Comparison of ENCODE assay signal across 8 cellular contexts in the genomic region with DNA sequence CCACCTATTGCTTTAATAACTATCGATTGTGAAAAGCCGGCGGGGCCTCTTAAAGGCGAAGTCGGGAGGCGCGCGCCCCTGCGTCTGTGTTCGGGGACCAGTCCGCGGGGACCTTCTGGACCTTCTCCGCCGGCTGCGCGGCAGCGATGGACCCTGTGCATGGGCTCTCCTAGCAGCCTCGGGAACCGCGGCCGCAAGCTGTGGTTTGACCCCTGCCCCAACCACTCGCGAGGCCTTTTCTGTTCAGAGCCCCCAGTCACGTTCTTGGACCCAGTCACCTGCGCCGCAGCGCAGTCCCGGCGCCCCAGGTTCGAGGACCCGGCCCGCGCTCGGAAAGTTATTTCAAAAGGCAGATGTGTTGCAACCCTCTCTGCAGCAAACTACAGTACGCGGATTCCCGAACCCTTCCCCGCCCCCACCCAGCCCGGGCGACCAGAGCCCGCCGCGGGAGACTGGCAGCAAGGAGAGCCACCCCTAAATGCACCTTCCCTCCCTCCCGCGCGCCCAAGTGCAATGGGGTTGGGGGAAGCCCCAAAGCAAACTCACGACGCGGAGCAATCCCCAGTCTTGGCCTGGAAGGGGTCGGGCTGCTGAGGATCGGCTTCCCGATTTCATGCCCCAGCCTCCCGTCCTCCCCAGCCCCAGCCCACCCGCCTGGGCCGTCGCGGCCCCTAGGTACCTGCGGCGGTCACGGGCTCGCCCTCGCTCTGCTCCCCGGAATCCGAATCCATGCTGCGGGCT. TPM values are rescaled to one million over a fixed set of nuclear protein-coding genes. Genes with fewer than 3 reads are reported as not detected.
A peak's percentile ranks its signal among the peaks of the same experiment; 100 is the strongest.
DNase-seq lines count a peak whose midpoint lies in the region; ATAC-seq, FAIRE-seq and TF ChIP-seq lines count a peak whose summit lies in the region.

No MANE protein-coding gene starts in this region.

- DNase-seq in GM20000 (ENCODE audit: low spot score): peak; percentile 69
- peak; percentile 62 for DNase-seq in SK-N-SH
- peak; percentile 53 for DNase-seq in fibroblast of the aortic adventitia (ENCODE audit: low read depth)
- DNase-seq in neuronal stem cell (ENCODE audit: low spot score): no peak
- no peak for DNase-seq in GM12892 (ENCODE audit: insufficient read length)
- DNase-seq in NCI-H1048 (lab: John Stamatoyannopoulos, UW): no peak

- no peak for TF ChIP-seq EP300 in SK-N-SH (IDR thresholded peaks at IDR 0.05; ENCODE audit: borderline replicate concordance in 1 of 2, low read depth in 1 of 2, low read length in 1 of 2)

- H4K8ac ChIP-seq in neuronal stem cell (ENCODE audit: low read depth, low read length): no peak overlapping the region

- H3K9me3 ChIP-seq in SK-N-SH (no peaks in the 10 kb centered on the region), neuronal stem cell (replicated peaks in 1 of 2; ENCODE audit: control insufficient read depth in 2 of 2, insufficient read depth in 1 of 2, low read depth in 1 of 2, low read length in 2 of 2) (no peaks in the 10 kb centered on the region)

- no peak overlapping the region for H2BK15ac ChIP-seq in neuronal stem cell (ENCODE audit: low read length)

- ATAC-seq in HG03469 (IDR thresholded peaks at IDR 0.05; ENCODE audit: unreplicated experiment) (no peak), HG02763 (IDR thresholded peaks at IDR 0.05; ENCODE audit: unreplicated experiment) (no peak)

- no peak for TF ChIP-seq POLR2A in GM12892 (IDR thresholded peaks at IDR 0.05; ENCODE audit: low read depth, low read length)

- no peaks in the 10 kb centered on the region for H3K9me2 ChIP-seq in SK-N-SH

- H2BK12ac ChIP-seq in neuronal stem cell (ENCODE audit: low read length): no peak overlapping the region

- H3K79me1 ChIP-seq in neuronal stem cell (ENCODE audit: low read depth, low read length): no peaks in the 10 kb centered on the region

- H3K27me3 ChIP-seq in SK-N-SH (ENCODE audit: insufficient read depth) (peaks cover 5% of the 10 kb centered on the region; the same call in 1 of the 2 replicates), neuronal stem cell (ENCODE audit: control insufficient read depth in 3 of 3, insufficient read depth in 3 of 3, low read depth in 1 of 3, low read length in 3 of 3) (peaks cover 18 to 92% (median 60%) of the 10 kb centered on the region in 3 experiments)

- peak overlapping the region; percentile 63 for H3K18ac ChIP-seq in neuronal stem cell (ENCODE audit: low read length)

- H4K91ac ChIP-seq in neuronal stem cell (ENCODE audit: low read depth, low read length, poor library complexity): no peak overlapping the region

- H3K36me3 ChIP-seq in SK-N-SH (replicated peaks in 1 of 2; ENCODE audit: control insufficient read depth in 1 of 2, insufficient read depth in 2 of 2, low read length in 1 of 2): no peaks in the 10 kb centered on the region
- H3K36me3 ChIP-seq in neuronal stem cell (replicated peaks in 1 of 2; ENCODE audit: control insufficient read depth in 2 of 2, insufficient read depth in 2 of 2, low read length in 2 of 2): no peaks in the 10 kb centered on the region

- H3K4me2 ChIP-seq in SK-N-SH (peak overlapping the region; percentile 80), neuronal stem cell (ENCODE audit: insufficient read depth, low read length, poor library complexity, severe bottlenecking) (peak overlapping the region; percentile 92)

- H3K23ac ChIP-seq in neuronal stem cell (ENCODE audit: low read depth, low read length, poor library complexity): no peak overlapping the region

- CTCF ChIA-PET in SK-N-SH (lab: Yijun Ruan, JAX): interaction anchor here (1.5 kb wide), 1 partner anchor 15 kb away, joined by 3 read pairs; no protein-coding TSS in a partner anchor

- TF ChIP-seq RAD21 in SK-N-SH (IDR thresholded peaks at IDR 0.05; ENCODE audit: low read length): no peak

- no peak overlapping the region for H3K9ac ChIP-seq in SK-N-SH
- peak overlapping the region; percentile 36 for H3K9ac ChIP-seq in neuronal stem cell (ENCODE audit: low read depth, low read length, poor library complexity)

- peaks cover 12% of the 10 kb centered on the region for H3F3A ChIP-seq in SK-N-SH (replicated peaks; ENCODE audit: insufficient read depth)

- peaks cover 3 to 8% of the 10 kb centered on the region in 2 experiments; a peak in 1 of 4 replicates for H3K4me1 ChIP-seq in SK-N-SH (ENCODE audit: control insufficient read depth in 1 of 2, insufficient read depth in 2 of 2, low read depth in 1 of 2, low read length in 1 of 2)
- H3K4me1 ChIP-seq in neuronal stem cell (ENCODE audit: control insufficient read depth in 2 of 2, insufficient read depth in 1 of 2, low read depth in 1 of 2, low read length in 2 of 2): peaks cover 4 to 5% of the 10 kb centered on the region in 2 donors

- H3K79me2 ChIP-seq in SK-N-SH (ENCODE audit: insufficient read depth): no peaks in the 10 kb centered on the region

- H3K4me3 ChIP-seq in SK-N-SH (ENCODE audit: low read depth in 2 of 2, low read length in 1 of 2) (peak overlapping the region; percentile 44 to 60), fibroblast of the aortic adventitia (ENCODE audit: low read depth, low read length) (peak overlapping the region; percentile 80), neuronal stem cell (ENCODE audit: low read length in 2 of 2) (peak overlapping the region; percentile 29 to 77)

- H3K27ac ChIP-seq in SK-N-SH (ENCODE audit: low read depth in 2 of 2, low read length in 1 of 2) (no peak overlapping the region), neuronal stem cell (replicated peaks; ENCODE audit: low read length) (no peak overlapping the region)

- H2BK120ac ChIP-seq in neuronal stem cell (ENCODE audit: low read depth, low read length): no peak overlapping the region

- TF ChIP-seq CTCF in GM20000 (IDR thresholded peaks at IDR 0.05; ENCODE audit: extremely low read depth, missing control alignments): no peak
- no peak for TF ChIP-seq CTCF in SK-N-SH (IDR thresholded peaks at IDR 0.05)
- TF ChIP-seq CTCF in fibroblast of the aortic adventitia (IDR thresholded peaks at IDR 0.05; ENCODE audit: insufficient read depth, low read length): no peak

- H3K14ac ChIP-seq in neuronal stem cell (ENCODE audit: low read length): no peak overlapping the region

- FAIRE-seq in GM12892 (lab: Jason Lieb, UNC): no peak

- H3K4ac ChIP-seq in neuronal stem cell (ENCODE audit: low read length): no peak overlapping the region

- no peaks in the 10 kb centered on the region for H4K20me1 ChIP-seq in SK-N-SH (ENCODE audit: insufficient read depth)

- 11% methylated on average over 28 of the region's 65 CpGs for WGBS in SK-N-SH (ENCODE audit: low lambda C conversion rate)
- WGBS in neuronal stem cell (ENCODE audit: extremely low coverage in 2 of 2, insufficient read length in 2 of 2, insufficient replicate concordance in 1 of 2), 2 donors: no CpG with 5 or more reads among the region's 65 CpGs

- POLR2A ChIA-PET in SK-N-SH (lab: Yijun Ruan, JAX): no interaction called here

- H2AK5ac ChIP-seq in neuronal stem cell (ENCODE audit: low read depth, low read length): no peak overlapping the region

- H2AFZ ChIP-seq in SK-N-SH (ENCODE audit: low read depth) (peak overlapping the region; percentile 60; the same call in 1 of the 2 replicates), neuronal stem cell (ENCODE audit: low read length) (peak overlapping the region; percentile 86)

- peak overlapping the region; percentile 72 for H2BK5ac ChIP-seq in neuronal stem cell (ENCODE audit: low read length)

TF ChIP-seq in SK-N-SH, 30 proteins besides CTCF, POLR2A, EP300 and RAD21 (continues in another document):
- TF ChIP-seq, protein P1, sequence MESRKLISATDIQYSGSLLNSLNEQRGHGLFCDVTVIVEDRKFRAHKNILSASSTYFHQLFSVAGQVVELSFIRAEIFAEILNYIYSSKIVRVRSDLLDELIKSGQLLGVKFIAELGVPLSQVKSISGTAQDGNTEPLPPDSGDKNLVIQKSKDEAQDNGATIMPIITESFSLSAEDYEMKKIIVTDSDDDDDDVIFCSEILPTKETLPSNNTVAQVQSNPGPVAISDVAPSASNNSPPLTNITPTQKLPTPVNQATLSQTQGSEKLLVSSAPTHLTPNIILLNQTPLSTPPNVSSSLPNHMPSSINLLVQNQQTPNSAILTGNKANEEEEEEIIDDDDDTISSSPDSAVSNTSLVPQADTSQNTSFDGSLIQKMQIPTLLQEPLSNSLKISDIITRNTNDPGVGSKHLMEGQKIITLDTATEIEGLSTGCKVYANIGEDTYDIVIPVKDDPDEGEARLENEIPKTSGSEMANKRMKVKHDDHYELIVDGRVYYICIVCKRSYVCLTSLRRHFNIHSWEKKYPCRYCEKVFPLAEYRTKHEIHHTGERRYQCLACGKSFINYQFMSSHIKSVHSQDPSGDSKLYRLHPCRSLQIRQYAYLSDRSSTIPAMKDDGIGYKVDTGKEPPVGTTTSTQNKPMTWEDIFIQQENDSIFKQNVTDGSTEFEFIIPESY (IDR thresholded peaks at IDR 0.05; ENCODE audit: borderline replicate concordance, low read depth): no peak
- TF ChIP-seq TAF1 (IDR thresholded peaks at IDR 0.05; ENCODE audit: borderline replicate concordance, low read depth, low read length): no peak
- TF ChIP-seq, protein P2, sequence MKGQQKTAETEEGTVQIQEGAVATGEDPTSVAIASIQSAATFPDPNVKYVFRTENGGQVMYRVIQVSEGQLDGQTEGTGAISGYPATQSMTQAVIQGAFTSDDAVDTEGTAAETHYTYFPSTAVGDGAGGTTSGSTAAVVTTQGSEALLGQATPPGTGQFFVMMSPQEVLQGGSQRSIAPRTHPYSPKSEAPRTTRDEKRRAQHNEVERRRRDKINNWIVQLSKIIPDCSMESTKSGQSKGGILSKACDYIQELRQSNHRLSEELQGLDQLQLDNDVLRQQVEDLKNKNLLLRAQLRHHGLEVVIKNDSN (IDR thresholded peaks at IDR 0.05; ENCODE audit: borderline replicate concordance, low read depth): no peak
- TF ChIP-seq, protein P3, sequence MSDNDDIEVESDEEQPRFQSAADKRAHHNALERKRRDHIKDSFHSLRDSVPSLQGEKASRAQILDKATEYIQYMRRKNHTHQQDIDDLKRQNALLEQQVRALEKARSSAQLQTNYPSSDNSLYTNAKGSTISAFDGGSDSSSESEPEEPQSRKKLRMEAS (IDR thresholded peaks at IDR 0.05; ENCODE audit: low read depth): no peak
- no peak for TF ChIP-seq POLR2AphosphoS5 (IDR thresholded peaks at IDR 0.05; ENCODE audit: low read depth, low read length)
- no peak for TF ChIP-seq RFX5 (IDR thresholded peaks at IDR 0.05; ENCODE audit: low read length)
- TF ChIP-seq GABPA (IDR thresholded peaks at IDR 0.05; ENCODE audit: low read depth): no peak
- no peak for TF ChIP-seq FOSL2 (IDR thresholded peaks at IDR 0.05; ENCODE audit: borderline replicate concordance, low read depth)
- no peak for TF ChIP-seq ELF1 (IDR thresholded peaks at IDR 0.05)

RNA-seq across cellular contexts. Expression of a gene that starts 0.7 kb away (rescaled TPM):
- polyA plus RNA-seq in SK-N-SH (2012; rRNA removed): 0.08 and 0.13 TPM in 2 replicates
- 0.14 and 0.18 TPM in 2 replicates for polyA plus RNA-seq in SK-N-SH (2012; cell fraction: cytosol; rRNA removed)
- 0.04 and 0.09 TPM in 2 replicates for polyA plus RNA-seq in SK-N-SH (2012; cell fraction: nucleus; rRNA removed)
- 10.3 and 22.4 TPM in 2 replicates for total RNA-seq in fibroblast of the aortic adventitia (ENCODE audit: low replicate concordance)
- not detected for polyA plus RNA-seq in neuronal stem cell (2013, experiment 1 of 2)
- polyA plus RNA-seq in neuronal stem cell (2013, experiment 2 of 2): not detected
- polyA plus RNA-seq in GM12892 (2012; ENCODE audit: missing spikeins): 1.5 TPM

Comparison
In these comparisons a context has a peak if more than half of its experiments do, and no peak if none do; other contexts are left out.
1. DNase-seq: peak in GM20000 (single experiment), SK-N-SH (single experiment) and fibroblast of the aortic adventitia (single experiment); none in neuronal stem cell (single experiment), GM12892 (single experiment) and NCI-H1048 (single experiment).
2. Peak in every context shown above with its lines, with median percentiles within 50 percentile points of each other: H3K4me3 ChIP-seq.